In the genomic region with DNA sequence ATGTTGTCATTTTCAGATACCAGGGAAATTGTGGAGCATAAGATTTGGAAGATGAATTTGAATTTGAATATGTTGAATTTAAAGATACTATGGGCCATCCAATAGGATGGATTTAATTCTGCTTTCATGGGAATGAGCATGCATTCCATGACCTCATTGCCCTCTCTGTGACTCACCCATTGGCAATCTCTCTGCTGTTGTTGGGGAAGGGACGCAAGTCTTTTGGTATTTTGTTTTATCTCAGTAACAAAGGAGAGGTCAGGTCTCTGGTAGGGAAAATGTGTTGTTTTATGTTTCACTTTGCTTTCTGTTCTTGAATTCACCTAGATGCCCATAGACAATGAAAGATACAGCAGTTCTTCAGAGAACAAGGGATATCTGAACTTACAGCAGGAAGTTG, we compare ENCODE assay signal across 1 cellular context.
TF ChIP-seq lines count a peak whose summit lies in the region.

No MANE protein-coding gene starts in this region.

TF ChIP-seq in K562, 482 proteins besides CTCF, POLR2A, EP300 and RAD21 (continued from another document):
- TF ChIP-seq, protein P1, sequence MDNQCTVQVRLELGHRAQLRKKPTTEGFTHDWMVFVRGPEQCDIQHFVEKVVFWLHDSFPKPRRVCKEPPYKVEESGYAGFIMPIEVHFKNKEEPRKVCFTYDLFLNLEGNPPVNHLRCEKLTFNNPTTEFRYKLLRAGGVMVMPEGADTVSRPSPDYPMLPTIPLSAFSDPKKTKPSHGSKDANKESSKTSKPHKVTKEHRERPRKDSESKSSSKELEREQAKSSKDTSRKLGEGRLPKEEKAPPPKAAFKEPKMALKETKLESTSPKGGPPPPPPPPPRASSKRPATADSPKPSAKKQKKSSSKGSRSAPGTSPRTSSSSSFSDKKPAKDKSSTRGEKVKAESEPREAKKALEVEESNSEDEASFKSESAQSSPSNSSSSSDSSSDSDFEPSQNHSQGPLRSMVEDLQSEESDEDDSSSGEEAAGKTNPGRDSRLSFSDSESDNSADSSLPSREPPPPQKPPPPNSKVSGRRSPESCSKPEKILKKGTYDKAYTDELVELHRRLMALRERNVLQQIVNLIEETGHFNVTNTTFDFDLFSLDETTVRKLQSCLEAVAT (IDR thresholded peaks at IDR 0.05), result no peak
TF ChIP-seq in K562: peak in this region for 3.
